13 cellular contexts compared by ENCODE assay signal in the genomic region with DNA sequence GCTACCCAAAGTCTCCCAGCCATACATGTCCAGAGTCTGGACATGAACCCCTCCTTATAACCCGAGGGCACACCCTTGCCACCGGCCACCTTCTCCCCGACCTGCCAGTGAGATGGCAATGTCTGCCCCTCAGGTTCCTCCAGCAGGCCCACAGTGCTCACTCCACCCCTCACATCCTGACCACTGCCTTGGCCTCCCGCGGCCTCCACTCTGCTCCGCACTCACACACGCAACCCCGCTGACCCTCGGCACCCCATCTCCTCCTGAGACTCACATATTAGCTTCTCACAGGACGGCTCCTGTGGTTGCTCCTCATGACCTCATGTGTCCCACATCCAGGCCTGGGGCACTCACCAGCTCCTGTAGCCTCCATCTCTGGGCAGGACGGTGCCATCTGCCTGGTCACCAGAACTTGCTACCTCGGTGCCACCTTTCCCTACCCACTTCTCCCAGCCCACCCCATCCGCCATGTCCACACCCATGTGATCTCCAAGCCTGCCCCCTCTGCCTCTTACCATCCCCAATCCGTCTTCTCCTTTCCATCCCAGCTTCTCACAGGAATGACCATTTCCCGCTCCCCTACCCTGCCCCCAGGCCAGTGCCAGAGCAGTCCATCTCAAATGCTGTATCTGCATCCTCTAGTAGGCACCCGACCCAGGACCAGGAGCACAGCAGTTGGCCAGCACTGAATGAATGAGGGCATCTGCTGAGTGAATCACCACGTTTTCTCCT.
"Had no signal": no experiment of that assay in that cellular context is flagged by ENCODE, and none has a peak within 500 bp of the region (broad histone marks: within the 10 kb centered on the region; RNA-seq: fewer than 3 reads in every experiment).

No MANE protein-coding gene starts in this region.

- H3K27me3 ChIP-seq: body of pancreas had no signal

- H3K9me3 ChIP-seq: body of pancreas, prostate gland, thoracic aorta had no signal

- H3K36me3 ChIP-seq: prostate gland, thoracic aorta had no signal

- H3K36me3 Mint-ChIP-seq: activated naive CD4-positive, alpha-beta T cell treated with anti-CD3 and anti-CD28 coated beads, Interleukin-2, amount 50 U/mL, for 24 hours had no signal

- H3K4me1 ChIP-seq: body of pancreas had no signal

- H3K4me1 Mint-ChIP-seq: activated naive CD4-positive, alpha-beta T cell treated with anti-CD3 and anti-CD28 coated beads, Interleukin-2, amount 50 U/mL, for 24 hours; central memory CD8-positive, alpha-beta T cell had no signal

- ATAC-seq: body of pancreas, right cardiac atrium had no signal

- H3K27ac ChIP-seq: body of pancreas, thoracic aorta, VCaP had no signal

- H3K27ac Mint-ChIP-seq: activated naive CD4-positive, alpha-beta T cell treated with anti-CD3 and anti-CD28 coated beads, Interleukin-2, amount 50 U/mL, for 24 hours had no signal

- DNase-seq: activated CD4-positive, alpha-beta T cell treated with anti-CD3 and anti-CD28 coated beads, Interleukin-2, amount 50 U/mL, for 48 hours; activated CD8-positive, alpha-beta memory T cell treated with anti-CD3 and anti-CD28 coated beads, Interleukin-2, amount 50 U/mL, for 4 hours; activated effector memory CD4-positive, alpha-beta T cell treated with anti-CD3 and anti-CD28 coated beads, Interleukin-2, amount 50 U/mL, for 16 hours; activated T-cell treated with anti-CD3 and anti-CD28 coated beads, Interleukin-2, amount 50 U/mL, for 48 hours; amniotic stem cell; body of pancreas; effector CD8-positive, alpha-beta T cell; right cardiac atrium had no signal

- H3K4me3 ChIP-seq: body of pancreas, prostate gland, thoracic aorta had no signal

- H3K4me3 Mint-ChIP-seq: activated naive CD4-positive, alpha-beta T cell treated with anti-CD3 and anti-CD28 coated beads, Interleukin-2, amount 50 U/mL, for 24 hours; central memory CD8-positive, alpha-beta T cell had no signal

- H3K9me3 Mint-ChIP-seq: activated naive CD4-positive, alpha-beta T cell treated with anti-CD3 and anti-CD28 coated beads, Interleukin-2, amount 50 U/mL, for 24 hours; central memory CD8-positive, alpha-beta T cell had no signal
